18 cellular contexts compared by ENCODE assay signal in genomic region chr1:101183388-101183699, GRCh38. TPM values are rescaled to one million over a fixed set of nuclear protein-coding genes. Genes with fewer than 3 reads are reported as not detected.
DNase-seq lines count a peak whose midpoint lies in the region; ATAC-seq and TF ChIP-seq lines count a peak whose summit lies in the region.
"Had no signal": no experiment of that assay in that cellular context is flagged by ENCODE, and none has a peak within 500 bp of the region (broad histone marks: within the 10 kb centered on the region; RNA-seq: fewer than 3 reads in every experiment).

No MANE protein-coding gene starts in this region.

- TF ChIP-seq CTCF in fibroblast of pulmonary artery (IDR thresholded peaks at IDR 0.05; ENCODE audit: low read length, missing control alignments) (no peak), foreskin keratinocyte (conservative IDR thresholded peaks at IDR 0.05) (no peak), testis (IDR thresholded peaks at IDR 0.05) (no peak)

- no peak for TF ChIP-seq POLR2A in testis (IDR thresholded peaks at IDR 0.05)

- H3K27me3 ChIP-seq in ACC112 (ENCODE audit: insufficient read depth, low read length) (no peaks in the 10 kb centered on the region), foreskin keratinocyte (no peaks in the 10 kb centered on the region), testis (no peaks in the 10 kb centered on the region)
- H3K27me3 ChIP-seq: MG63 had no signal

- H3K27ac ChIP-seq in ACC112 (ENCODE audit: low read depth, low read length), result no peak overlapping the region
- no peak overlapping the region for H3K27ac ChIP-seq in foreskin keratinocyte
- no peak overlapping the region for H3K27ac ChIP-seq in testis
- H3K27ac ChIP-seq: thoracic aorta had no signal

- H3K9me3 Mint-ChIP-seq in activated CD4-positive, alpha-beta memory T cell treated with anti-CD3 and anti-CD28 coated beads for 36 hours, result no peaks in the 10 kb centered on the region
- H3K9me3 Mint-ChIP-seq in activated CD4-positive, alpha-beta memory T cell treated with anti-CD3 and anti-CD28 coated beads, Interleukin-2, amount 10 ng/mL, durations not matched to agents 7 days and 5 days, result no peaks in the 10 kb centered on the region
- H3K9me3 Mint-ChIP-seq: brain had no signal

- 46 to 48% methylated on average over 3 of the region's 3 CpGs for WGBS in testis, 2 donors

- POLR2A ChIA-PET in activated CD4-positive, alpha-beta memory T cell treated with anti-CD3 and anti-CD28 coated beads for 36 hours (lab: Charles Lee), result interaction anchor here (0.5 to 1.0 kb wide), 2 partner anchors 16 to 65 kb away, joined by 3 read pairs; no protein-coding TSS in a partner anchor
- POLR2A ChIA-PET in activated CD4-positive, alpha-beta memory T cell treated with anti-CD3 and anti-CD28 coated beads, Interleukin-2, amount 10 ng/mL, durations not matched to agents 7 days and 5 days (lab: Charles Lee), result interaction anchor here (1.0 to 2.2 kb wide), 5 partner anchors 10 to 64 kb away, joined by 3 to 11 read pairs (median 5); partner anchors contain the start of gene S1PR1

- H3K27me3 Mint-ChIP-seq in activated CD4-positive, alpha-beta memory T cell treated with anti-CD3 and anti-CD28 coated beads for 36 hours, result no peaks in the 10 kb centered on the region
- no peaks in the 10 kb centered on the region for H3K27me3 Mint-ChIP-seq in activated CD4-positive, alpha-beta memory T cell treated with anti-CD3 and anti-CD28 coated beads, Interleukin-2, amount 10 ng/mL, durations not matched to agents 7 days and 5 days
- H3K27me3 Mint-ChIP-seq: activated naive CD4-positive, alpha-beta T cell treated with anti-CD3 and anti-CD28 coated beads, Interleukin-2, amount 10 ng/mL, durations not matched to agents 7 days and 5 days; brain had no signal

- no peak for ATAC-seq in foreskin keratinocyte
- ATAC-seq in GM21529 (IDR thresholded peaks at IDR 0.05; ENCODE audit: unreplicated experiment), result no peak
- ATAC-seq: WTC11 had no signal

- H3K4me1 Mint-ChIP-seq in activated CD4-positive, alpha-beta memory T cell treated with anti-CD3 and anti-CD28 coated beads for 36 hours (ENCODE audit: low read depth), result peaks cover 69% of the 10 kb centered on the region
- peaks cover 68% of the 10 kb centered on the region for H3K4me1 Mint-ChIP-seq in activated CD4-positive, alpha-beta memory T cell treated with anti-CD3 and anti-CD28 coated beads, Interleukin-2, amount 10 ng/mL, durations not matched to agents 7 days and 5 days
- H3K4me1 Mint-ChIP-seq: WTC11 had no signal

- intact Hi-C loops in activated CD4-positive, alpha-beta memory T cell treated with anti-CD3 and anti-CD28 coated beads for 36 hours (cut with micrococcal nuclease), result loop anchor here (1.0 kb wide), 1 partner anchor 16 kb away; no protein-coding TSS in a partner anchor
- intact Hi-C loops in testis (cut with DNase I; ENCODE audit: low total_unique reads), result no loop called here

- H3K9me3 ChIP-seq in testis, result no peaks in the 10 kb centered on the region
- H3K9me3 ChIP-seq: MG63, thoracic aorta had no signal

- CTCF ChIA-PET in activated CD4-positive, alpha-beta memory T cell treated with anti-CD3 and anti-CD28 coated beads for 36 hours (lab: Charles Lee), result interaction anchor here (0.6 to 1.4 kb wide), 2 partner anchors 10 to 105 kb away, joined by 3 to 4 read pairs; no protein-coding TSS in a partner anchor
- CTCF ChIA-PET in activated CD4-positive, alpha-beta memory T cell treated with anti-CD3 and anti-CD28 coated beads, Interleukin-2, amount 10 ng/mL, durations not matched to agents 7 days and 5 days (lab: Charles Lee), result no interaction called here

- H3K4me3 Mint-ChIP-seq in activated CD4-positive, alpha-beta memory T cell treated with anti-CD3 and anti-CD28 coated beads for 36 hours, result no peak overlapping the region
- no peak overlapping the region for H3K4me3 Mint-ChIP-seq in activated CD4-positive, alpha-beta memory T cell treated with anti-CD3 and anti-CD28 coated beads, Interleukin-2, amount 10 ng/mL, durations not matched to agents 7 days and 5 days
- H3K4me3 Mint-ChIP-seq: activated naive CD4-positive, alpha-beta T cell treated with anti-CD3 and anti-CD28 coated beads, Interleukin-2, amount 10 ng/mL, durations not matched to agents 7 days and 5 days; brain; CD14-positive monocyte; WTC11 had no signal

- no peak for DNase-seq in activated CD4-positive, alpha-beta memory T cell treated with anti-CD3 and anti-CD28 coated beads for 36 hours
- no peak for DNase-seq in activated CD4-positive, alpha-beta memory T cell treated with anti-CD3 and anti-CD28 coated beads, Interleukin-2, amount 10 ng/mL, durations not matched to agents 7 days and 5 days
- DNase-seq in NCI-H226 (peak; percentile 43), fibroblast of pulmonary artery (ENCODE audit: low read depth) (peak; percentile 66), foreskin keratinocyte (no peak), testis (no peak)
- DNase-seq: activated naive CD4-positive, alpha-beta T cell treated with anti-CD3 and anti-CD28 coated beads, Interleukin-2, amount 10 ng/mL, durations not matched to agents 7 days and 5 days; DMS 273 treated with DMSO at 0.1 percent for 48 hours; GDM1; H7; MG63; NCI-H1436 had no signal

- H3K36me3 ChIP-seq in ACC112 (ENCODE audit: insufficient read depth, low read length) (no peaks in the 10 kb centered on the region), testis (ENCODE audit: low read depth, missing control alignments) (no peaks in the 10 kb centered on the region)
- H3K36me3 ChIP-seq: MG63, thoracic aorta had no signal

- H3K4me1 ChIP-seq in ACC112 (ENCODE audit: control insufficient read depth, insufficient read depth, low read length, unreplicated experiment) (peaks cover 32% of the 10 kb centered on the region), foreskin keratinocyte (peaks cover 5% of the 10 kb centered on the region), testis (no peaks in the 10 kb centered on the region)

- H2AFZ ChIP-seq in ACC112 (ENCODE audit: low read length, unreplicated experiment), result peak overlapping the region; percentile 6

- peak overlapping the region; percentile 51; the same call in 1 of the 2 replicates for H3K4me3 ChIP-seq in ACC112 (ENCODE audit: low read depth, low read length)
- H3K4me3 ChIP-seq in fibroblast of pulmonary artery (replicated peaks; ENCODE audit: low read depth, low read length), result no peak overlapping the region
- no peak overlapping the region for H3K4me3 ChIP-seq in testis
- H3K4me3 ChIP-seq: MG63, thoracic aorta had no signal

- peak overlapping the region; percentile 68 for H3K27ac Mint-ChIP-seq in activated CD4-positive, alpha-beta memory T cell treated with anti-CD3 and anti-CD28 coated beads for 36 hours
- no peak overlapping the region for H3K27ac Mint-ChIP-seq in activated CD4-positive, alpha-beta memory T cell treated with anti-CD3 and anti-CD28 coated beads, Interleukin-2, amount 10 ng/mL, durations not matched to agents 7 days and 5 days
- H3K27ac Mint-ChIP-seq: activated naive CD4-positive, alpha-beta T cell treated with anti-CD3 and anti-CD28 coated beads, Interleukin-2, amount 10 ng/mL, durations not matched to agents 7 days and 5 days; brain; CD14-positive monocyte; WTC11 had no signal

- no peaks in the 10 kb centered on the region for H3K36me3 Mint-ChIP-seq in activated CD4-positive, alpha-beta memory T cell treated with anti-CD3 and anti-CD28 coated beads for 36 hours
- peaks cover 16% of the 10 kb centered on the region for H3K36me3 Mint-ChIP-seq in activated CD4-positive, alpha-beta memory T cell treated with anti-CD3 and anti-CD28 coated beads, Interleukin-2, amount 10 ng/mL, durations not matched to agents 7 days and 5 days (ENCODE audit: low read depth)
- H3K36me3 Mint-ChIP-seq: brain, WTC11 had no signal

- no peaks in the 10 kb centered on the region for H3K79me2 ChIP-seq in ACC112 (ENCODE audit: control insufficient read depth, insufficient read depth, low read length, unreplicated experiment)

RNA-seq across cellular contexts. Expression of gene S1PR1, which starts 53.5 kb away (rescaled TPM):
- total RNA-seq in activated CD4-positive, alpha-beta memory T cell treated with anti-CD3 and anti-CD28 coated beads for 36 hours, result 100 to 1,000 TPM; 134 to 140 TPM
- total RNA-seq in activated CD4-positive, alpha-beta memory T cell treated with anti-CD3 and anti-CD28 coated beads, Interleukin-2, amount 10 ng/mL, durations not matched to agents 7 days and 5 days, result 100 to 1,000 TPM; 219 to 220 TPM
- 16.9 and 24.9 TPM in 2 replicates for total RNA-seq in foreskin keratinocyte
- 6.4 and 12.1 TPM in 2 replicates for polyA plus RNA-seq in foreskin keratinocyte
- total RNA-seq in testis, result 10 to 100 TPM in 1 of 2 donors, 1 to 10 TPM in 1; 6.4 to 11.5 TPM
- 9.3 TPM for polyA plus RNA-seq in testis (ENCODE audit: insufficient read depth, low read depth, low replicate concordance)

Comparison
In these comparisons a context has a peak if more than half of its experiments do, and no peak if none do; other contexts are left out.
1. DNase-seq: peak in NCI-H226 (single experiment) and fibroblast of pulmonary artery (single experiment); none in activated CD4-positive, alpha-beta memory T cell treated with anti-CD3 and anti-CD28 coated beads for 36 hours (single experiment), activated CD4-positive, alpha-beta memory T cell treated with anti-CD3 and anti-CD28 coated beads, Interleukin-2, amount 10 ng/mL, durations not matched to agents 7 days and 5 days (single experiment), foreskin keratinocyte (0 of 2) and testis (single experiment).